8 cellular contexts compared by ENCODE assay signal in the genomic region with DNA sequence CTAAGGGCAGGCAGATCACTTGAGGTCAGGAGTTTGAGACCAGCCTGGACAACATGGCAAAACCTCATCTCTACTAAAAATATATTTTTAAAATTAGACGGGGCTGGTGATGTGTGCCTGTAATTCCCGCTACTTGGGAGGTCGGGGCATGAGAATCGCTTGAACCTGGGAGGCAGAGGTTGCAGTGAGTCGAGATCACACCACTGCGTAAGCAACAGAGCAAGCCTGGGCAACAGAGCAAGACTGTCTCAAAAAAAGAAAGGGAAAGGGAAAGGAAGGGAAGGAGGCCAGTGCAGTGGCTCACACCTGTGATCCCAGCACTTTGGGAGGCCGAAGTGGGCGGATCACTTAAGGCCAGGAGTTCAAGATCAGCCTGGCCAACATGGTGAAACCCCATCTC.
DNase-seq lines count a peak whose midpoint lies in the region; ATAC-seq and TF ChIP-seq lines count a peak whose summit lies in the region.
"Not testable (repeated sequence)": the region's sequence is repeated elsewhere in the genome, so short reads cannot be mapped to it uniquely, and the experiment has no call there.

No MANE protein-coding gene starts in this region.

- DNase-seq in AG04450 (ENCODE audit: low read depth, low spot score); breast epithelium (ENCODE audit: low spot score in 2 of 2); psoas muscle: not testable (repeated sequence)
- DNase-seq in glomerular visceral epithelial cell (ENCODE audit: extremely low spot score) (peak; percentile 61), mesenchymal stem cell (peak; percentile 92)

- peak overlapping the region; percentile 33 for H3K4me2 ChIP-seq in OCI-LY3 (ENCODE audit: low read length)
- H3K4me2 ChIP-seq in mesenchymal stem cell (ENCODE audit: low read length, poor library complexity, severe bottlenecking): not testable (repeated sequence)

- H3K14ac ChIP-seq in mesenchymal stem cell (ENCODE audit: low read length in 2 of 2): peak overlapping the region in 1 of 2 experiments; percentile 0

- H2BK120ac ChIP-seq in mesenchymal stem cell (ENCODE audit: low read depth, low read length): not testable (repeated sequence)

- CTCF ChIA-PET in AG04450 (lab: Charles Lee): interaction anchor here (1.0 to 5.1 kb wide), 15 partner anchors 21 to 384 kb away, joined by 3 to 219 read pairs (median 4); a partner anchor contains a TSS

- 27% methylated on average over 6 of the region's 8 CpGs for WGBS in mesenchymal stem cell
- WGBS in psoas muscle, 3 donors: 82 to 88% (median 82%) methylated on average over 8 of the region's 8 CpGs

- H2AK5ac ChIP-seq in mesenchymal stem cell (ENCODE audit: low read length, severe bottlenecking): peak overlapping the region; percentile 1

- peak overlapping the region; percentile 73 to 82 for H3K18ac ChIP-seq in mesenchymal stem cell (ENCODE audit: low read depth in 1 of 2, low read length in 2 of 2)

- H3K79me2 ChIP-seq in OCI-LY3 (ENCODE audit: low read length): not testable (repeated sequence)

- not testable (repeated sequence) for H2BK15ac ChIP-seq in mesenchymal stem cell (ENCODE audit: low read depth, poor library complexity, severe bottlenecking)

- not testable (repeated sequence) for H3K9me3 ChIP-seq in AG04450 (ENCODE audit: control insufficient read depth, insufficient read depth, low read length); OCI-LY3 (ENCODE audit: insufficient read depth, low read length); breast epithelium; mesenchymal stem cell (ENCODE audit: control insufficient read depth, low read length); psoas muscle; stomach smooth muscle (ENCODE audit: control insufficient read depth in 2 of 2, low read length in 2 of 2)

- not testable (repeated sequence) for H3K23ac ChIP-seq in mesenchymal stem cell (ENCODE audit: low read length in 2 of 2)

- not testable (repeated sequence) for H3K4me3 ChIP-seq in AG04450 (ENCODE audit: low read depth, low read length); OCI-LY3 (ENCODE audit: low read length); mesenchymal stem cell (ENCODE audit: insufficient read depth in 1 of 2, low read depth in 1 of 2, low read length in 2 of 2); stomach smooth muscle (ENCODE audit: low read length in 2 of 2)
- peak overlapping the region in 1 of 3 donors; percentile 18 for H3K4me3 ChIP-seq in breast epithelium
- peak overlapping the region; percentile 7 for H3K4me3 ChIP-seq in psoas muscle

- POLR2A ChIA-PET in AG04450 (lab: Yijun Ruan, JAX): interaction anchor here (0.6 to 2.4 kb wide), 6 partner anchors 23 to 177 kb away, joined by 3 to 20 read pairs (median 4); a partner anchor contains a TSS

- peak overlapping the region; percentile 88 for H2BK5ac ChIP-seq in mesenchymal stem cell (ENCODE audit: low read depth, low read length, poor library complexity, severe bottlenecking)

- H3K9ac ChIP-seq in OCI-LY3 (ENCODE audit: low read length) (peak overlapping the region; percentile 33; the same call in 1 of the 2 replicates), mesenchymal stem cell (ENCODE audit: low read length) (peak overlapping the region; percentile 74), stomach smooth muscle (ENCODE audit: low read length in 2 of 2) (peak overlapping the region in 1 of 2 donors; percentile 68)

- peak overlapping the region in 1 of 2 experiments; percentile 57 for H2BK12ac ChIP-seq in mesenchymal stem cell (ENCODE audit: low read length in 2 of 2)

- peak overlapping the region; percentile 16 for H4K91ac ChIP-seq in mesenchymal stem cell (ENCODE audit: low read length)

- not testable (repeated sequence) for H3K36me3 ChIP-seq in OCI-LY3 (replicated peaks; ENCODE audit: low read depth, low read length); breast epithelium; psoas muscle (ENCODE audit: insufficient read depth in 1 of 2, low read depth in 1 of 2); stomach smooth muscle (ENCODE audit: control insufficient read depth in 2 of 2, insufficient read depth in 2 of 2, low read length in 2 of 2)
- peaks cover 0 to 10% of the 10 kb centered on the region in 2 experiments for H3K36me3 ChIP-seq in mesenchymal stem cell (ENCODE audit: control insufficient read depth in 1 of 2, insufficient read depth in 2 of 2, low read depth in 1 of 2, low read length in 2 of 2)

- TF ChIP-seq POLR2A in breast epithelium (IDR thresholded peaks at IDR 0.05): not testable (repeated sequence)

- H4K8ac ChIP-seq in mesenchymal stem cell (ENCODE audit: low read length): peak overlapping the region; percentile 80

- H2AFZ ChIP-seq in OCI-LY3 (ENCODE audit: low read depth, low read length); mesenchymal stem cell (ENCODE audit: low read depth, low read length): not testable (repeated sequence)

- ATAC-seq in psoas muscle: not testable (repeated sequence)

- not testable (repeated sequence) for H3K27me3 ChIP-seq in AG04450 (ENCODE audit: control insufficient read depth, insufficient read depth, low read length); OCI-LY3 (ENCODE audit: low read depth, low read length); breast epithelium; mesenchymal stem cell (ENCODE audit: control insufficient read depth in 1 of 2, insufficient read depth in 1 of 2, low read length in 2 of 2); psoas muscle (ENCODE audit: insufficient read depth in 3 of 3, low read length in 2 of 3); stomach smooth muscle (ENCODE audit: control insufficient read depth in 1 of 2, insufficient read depth in 2 of 2, low read length in 2 of 2)

- H3K79me1 ChIP-seq in mesenchymal stem cell (replicated peaks; ENCODE audit: low read length, poor library complexity, severe bottlenecking): peaks cover 24% of the 10 kb centered on the region

- peaks cover 89% of the 10 kb centered on the region for H3K4me1 ChIP-seq in OCI-LY3 (ENCODE audit: low read length)
- H3K4me1 ChIP-seq in breast epithelium: not testable (repeated sequence)
- peaks cover 13% of the 10 kb centered on the region for H3K4me1 ChIP-seq in mesenchymal stem cell (ENCODE audit: control insufficient read depth, insufficient read depth, low read depth, low read length)
- H3K4me1 ChIP-seq in psoas muscle: peaks cover 21% of the 10 kb centered on the region
- peaks cover 14% of the 10 kb centered on the region for H3K4me1 ChIP-seq in stomach smooth muscle (ENCODE audit: control insufficient read depth, insufficient read depth, low read length)

- H3K27ac ChIP-seq in AG04450 (ENCODE audit: low read depth, low read length): peak overlapping the region; percentile 94
- peak overlapping the region; percentile 80; the same call in 1 of the 2 replicates for H3K27ac ChIP-seq in OCI-LY3 (ENCODE audit: low read length)
- H3K27ac ChIP-seq in VCaP: peak overlapping the region; percentile 4; the same call in 1 of the 2 replicates
- H3K27ac ChIP-seq in breast epithelium: peak overlapping the region; percentile 55 to 91
- peak overlapping the region; percentile 96 for H3K27ac ChIP-seq in mesenchymal stem cell (ENCODE audit: low read length, poor library complexity, severe bottlenecking)
- H3K27ac ChIP-seq in psoas muscle: peak overlapping the region; percentile 61
- peak overlapping the region; percentile 76 for H3K27ac ChIP-seq in stomach smooth muscle (ENCODE audit: low read length)

- not testable (repeated sequence) for H4K20me1 ChIP-seq in OCI-LY3 (ENCODE audit: insufficient read depth, low read length)

- not testable (repeated sequence) for TF ChIP-seq CTCF in AG04450 (IDR thresholded peaks at IDR 0.05; ENCODE audit: low read depth, low read length); OCI-LY3 (IDR thresholded peaks at IDR 0.05; ENCODE audit: low read depth, low read length); VCaP (conservative IDR thresholded peaks at IDR 0.05); breast epithelium (IDR thresholded peaks at IDR 0.05); psoas muscle (IDR thresholded peaks at IDR 0.05)

- H3K4ac ChIP-seq in mesenchymal stem cell (ENCODE audit: low read depth in 1 of 2, low read length in 2 of 2): peak overlapping the region in 1 of 2 experiments; percentile 78

- intact Hi-C loops in breast epithelium (cut with DNase I; ENCODE audit: low total_unique reads): not testable (repeated sequence)
- intact Hi-C loops in psoas muscle (cut with DNase I): loop anchor here (1.0 to 5.0 kb wide), 3 partner anchors 116 to 313 kb away; no protein-coding TSS in a partner anchor

Comparison
In these comparisons a context has a peak if more than half of its experiments do, and no peak if none do; other contexts are left out.
1. H3K27ac ChIP-seq: peak in every context shown above with its lines; median percentile 96 in mesenchymal stem cell; 94 in AG04450; 80 in OCI-LY3; 76 in stomach smooth muscle; 73 in breast epithelium; 61 in psoas muscle; 4 in VCaP.